8 cellular contexts compared by ENCODE assay signal in the genomic region with DNA sequence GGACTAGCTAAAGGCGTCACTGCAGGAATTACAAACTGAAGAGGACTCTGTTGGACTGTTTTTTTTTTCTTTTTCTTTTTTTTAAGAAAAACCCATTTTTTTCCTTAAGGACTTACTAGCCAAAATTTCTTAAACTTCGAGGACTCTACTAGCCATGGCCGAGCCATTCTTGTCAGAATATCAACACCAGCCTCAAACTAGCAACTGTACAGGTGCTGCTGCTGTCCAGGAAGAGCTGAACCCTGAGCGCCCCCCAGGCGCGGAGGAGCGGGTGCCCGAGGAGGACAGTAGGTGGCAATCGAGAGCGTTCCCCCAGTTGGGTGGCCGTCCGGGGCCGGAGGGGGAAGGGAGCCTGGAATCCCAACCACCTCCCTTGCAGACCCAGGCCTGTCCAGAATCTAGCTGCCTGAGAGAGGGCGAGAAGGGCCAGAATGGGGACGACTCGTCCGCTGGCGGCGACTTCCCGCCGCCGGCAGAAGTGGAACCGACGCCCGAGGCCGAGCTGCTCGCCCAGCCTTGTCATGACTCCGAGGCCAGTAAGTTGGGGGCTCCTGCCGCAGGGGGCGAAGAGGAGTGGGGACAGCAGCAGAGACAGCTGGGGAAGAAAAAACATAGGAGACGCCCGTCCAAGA. TPM values are rescaled to one million over a fixed set of nuclear protein-coding genes. Genes with fewer than 3 reads are reported as not detected.
A peak's percentile ranks its signal among the peaks of the same experiment; 100 is the strongest.
DNase-seq lines count a peak whose midpoint lies in the region; ATAC-seq and TF ChIP-seq lines count a peak whose summit lies in the region.

No MANE protein-coding gene starts in this region.

- H3K9me3 ChIP-seq in fibroblast of lung (ENCODE audit: control insufficient read depth, insufficient read depth, low read depth, low read length) (no peaks in the 10 kb centered on the region), subcutaneous abdominal adipose tissue (ENCODE audit: control insufficient read depth in 5 of 5, low read length in 5 of 5) (no peaks in the 10 kb centered on the region)

- H3K27ac ChIP-seq in fibroblast of lung (ENCODE audit: insufficient read depth, low read length) (peak overlapping the region; percentile 99), subcutaneous abdominal adipose tissue (ENCODE audit: low read depth, low read length) (peak overlapping the region; percentile 95)

- TF ChIP-seq CTCF in fibroblast of lung (conservative IDR thresholded peaks at IDR 0.05 in 1 of 2, IDR thresholded peaks at IDR 0.05 in 1 of 2; ENCODE audit: low read depth in 1 of 2, low read length in 2 of 2): peak; percentile 71 to 86

- peaks cover 42 to 66% (median 61%) of the 10 kb centered on the region in 3 donors for H3K4me1 Mint-ChIP-seq in naive B cell

- H3K4me2 ChIP-seq in fibroblast of lung (ENCODE audit: extremely low read depth, insufficient read depth, low read length): peak overlapping the region; percentile 96

- H3K27me3 Mint-ChIP-seq in naive B cell: no peaks in the 10 kb centered on the region

- peak; percentile 20 to 26 for ATAC-seq in naive B cell (ENCODE audit: low read depth in 2 of 2)

- H3K4me3 Mint-ChIP-seq in naive B cell: peak overlapping the region; percentile 96 to 100 (median 98)

- H2AFZ ChIP-seq in fibroblast of lung (ENCODE audit: low read length): no peak overlapping the region

- peaks cover 36% of the 10 kb centered on the region for H3K79me2 ChIP-seq in fibroblast of lung (ENCODE audit: control insufficient read depth, insufficient read depth, low read length)

- H3K4me1 ChIP-seq in fibroblast of lung (ENCODE audit: control insufficient read depth, extremely low read depth, insufficient read depth, low read length) (peaks cover 6% of the 10 kb centered on the region), subcutaneous abdominal adipose tissue (ENCODE audit: control insufficient read depth in 5 of 5, insufficient read depth in 5 of 5, low read length in 5 of 5) (peaks cover 19 to 73% (median 62%) of the 10 kb centered on the region in 5 donors)

- peak; percentile 83 for DNase-seq in NK-92 treated with Interleukin-12 subunit alpha and Interleukin-12 subunit beta, amount 100 ng/mL, for 24 hours (lab: John Stamatoyannopoulos, UW)
- DNase-seq in NK-92 (lab: John Stamatoyannopoulos, UW; ENCODE audit: unreplicated experiment): no peak
- DNase-seq in LHCN-M2 (ENCODE audit: low read depth): peak; percentile 83
- peak; percentile 77 for DNase-seq in RPMI7951 (ENCODE audit: low read depth)
- DNase-seq in activated effector memory CD4-positive, alpha-beta T cell treated with Interleukin-2 at 50 U/mL for 16 hours: peak; percentile 60
- peak; percentile 74 to 82 for DNase-seq in fibroblast of lung (ENCODE audit: low read depth in 2 of 2)
- peak; percentile 71 for DNase-seq in naive B cell

- H3K27ac Mint-ChIP-seq in naive B cell: peak overlapping the region; percentile 92 to 100 (median 100)

- no peaks in the 10 kb centered on the region for H3K36me3 ChIP-seq in fibroblast of lung (ENCODE audit: control insufficient read depth, insufficient read depth, low read length)
- no peaks in the 10 kb centered on the region for H3K36me3 ChIP-seq in subcutaneous abdominal adipose tissue (ENCODE audit: control insufficient read depth in 5 of 5, insufficient read depth in 5 of 5, low read length in 5 of 5)

- peaks cover 0 to 9% (median 0%) of the 10 kb centered on the region in 7 donors for H3K9me3 Mint-ChIP-seq in naive B cell

- no peaks in the 10 kb centered on the region for H4K20me1 ChIP-seq in fibroblast of lung (ENCODE audit: control insufficient read depth, extremely low read depth, insufficient read depth, low read length)

- H3K4me3 ChIP-seq in fibroblast of lung (replicated peaks in 1 of 4; ENCODE audit: control extremely low read depth in 1 of 4, insufficient read depth in 1 of 4, low read depth in 3 of 4, low read length in 4 of 4) (peak overlapping the region; percentile 76 to 97 (median 92)), subcutaneous abdominal adipose tissue (ENCODE audit: low read depth in 1 of 5, low read length in 5 of 5) (peak overlapping the region; percentile 82 to 96 (median 94))

- no peaks in the 10 kb centered on the region for H3K27me3 ChIP-seq in fibroblast of lung (ENCODE audit: control insufficient read depth, insufficient read depth, low read length)
- peaks cover 0 to 3% (median 0%) of the 10 kb centered on the region in 5 donors for H3K27me3 ChIP-seq in subcutaneous abdominal adipose tissue (ENCODE audit: control insufficient read depth in 5 of 5, insufficient read depth in 4 of 5, low read length in 5 of 5)

- peaks cover 0 to 6% of the 10 kb centered on the region in 2 donors for H3K36me3 Mint-ChIP-seq in naive B cell

- H3K9ac ChIP-seq in fibroblast of lung (ENCODE audit: insufficient read depth, low read length) (peak overlapping the region; percentile 79), subcutaneous abdominal adipose tissue (ENCODE audit: low read length in 5 of 5) (peak overlapping the region; percentile 63 to 95 (median 83))

RNA-seq across cellular contexts. Expression of gene HEXIM1, which starts 0.9 kb away (rescaled TPM):
- 7.2 and 11.1 TPM in 2 replicates for total RNA-seq in LHCN-M2 (2014; rRNA removed)
- 18.9 TPM for polyA plus RNA-seq in LHCN-M2 (2012)
- total RNA-seq in RPMI7951 (2014; rRNA removed; shearing (Covaris generic)): 3.5 and 4.4 TPM in 2 replicates
- 9.9 and 10.3 TPM in 2 replicates for total RNA-seq in fibroblast of lung
- 11.7 and 12.4 TPM in 2 replicates for polyA plus RNA-seq in fibroblast of lung
- polyA plus RNA-seq in fibroblast of lung (2012): 20.2 and 20.3 TPM in 2 replicates
- 4.3 and 6.1 TPM in 2 replicates for polyA minus RNA-seq in fibroblast of lung (ENCODE audit: low replicate concordance)
- 1 to 10 TPM; 3.2 to 5.3 (median 4.1) TPM for polyA plus RNA-seq in naive B cell (ENCODE audit: low read depth in 6 of 6)

RNA-seq across cellular contexts. Expression of gene HEXIM2, which starts 12.5 kb away (rescaled TPM):
- total RNA-seq in LHCN-M2 (2014; rRNA removed): 5.0 and 11.6 TPM in 2 replicates
- polyA plus RNA-seq in LHCN-M2 (2012): 6.6 TPM
- total RNA-seq in RPMI7951 (2014; rRNA removed; shearing (Covaris generic)): 7.8 and 11.3 TPM in 2 replicates
- 12.8 and 18.7 TPM in 2 replicates for total RNA-seq in fibroblast of lung
- 1.9 and 2.7 TPM in 2 replicates for polyA plus RNA-seq in fibroblast of lung
- 4.3 and 6.4 TPM in 2 replicates for polyA plus RNA-seq in fibroblast of lung (2012)
- polyA minus RNA-seq in fibroblast of lung (ENCODE audit: low replicate concordance): 2.0 and 7.2 TPM in 2 replicates
- 1 to 10 TPM; 2.1 to 6.7 (median 4.3) TPM for polyA plus RNA-seq in naive B cell (ENCODE audit: low read depth in 6 of 6)

RNA-seq across cellular contexts. Expression of gene ACBD4, which starts 13.7 kb away (rescaled TPM):
- total RNA-seq in LHCN-M2 (2014; rRNA removed) (3.1 and 4.4 TPM in 2 replicates), fibroblast of lung (7.7 and 18.0 TPM in 2 replicates)
- 5.1 TPM for polyA plus RNA-seq in LHCN-M2 (2012)
- total RNA-seq in RPMI7951 (2014; rRNA removed; shearing (Covaris generic)): 1.1 and 2.0 TPM in 2 replicates
- polyA plus RNA-seq in fibroblast of lung (3.0 and 3.4 TPM in 2 replicates), naive B cell (ENCODE audit: low read depth in 6 of 6) (10 to 100 TPM; 15.4 to 27.1 (median 20.4) TPM)
- 5.8 and 6.3 TPM in 2 replicates for polyA plus RNA-seq in fibroblast of lung (2012)
- 4.9 and 8.4 TPM in 2 replicates for polyA minus RNA-seq in fibroblast of lung (ENCODE audit: low replicate concordance)

RNA-seq across cellular contexts. Expression of gene PLCD3, which starts 16.8 kb away (rescaled TPM):
- total RNA-seq in LHCN-M2 (2014; rRNA removed) (36.5 and 146 TPM in 2 replicates), fibroblast of lung (39.3 and 59.8 TPM in 2 replicates)
- polyA plus RNA-seq in LHCN-M2 (2012): 73.9 TPM
- 11.7 and 15.3 TPM in 2 replicates for total RNA-seq in RPMI7951 (2014; rRNA removed; shearing (Covaris generic))
- polyA plus RNA-seq in fibroblast of lung (32.8 and 52.1 TPM in 2 replicates), naive B cell (ENCODE audit: low read depth in 6 of 6) (not detected)
- polyA plus RNA-seq in fibroblast of lung (2012): 39.6 and 76.5 TPM in 2 replicates
- 151 and 159 TPM in 2 replicates for polyA minus RNA-seq in fibroblast of lung (ENCODE audit: low replicate concordance)
